32 cellular contexts compared by ENCODE assay signal in genomic region chr12:92022093-92022492, GRCh38.
"Had no signal": no experiment of that assay in that cellular context is flagged by ENCODE, and none has a peak within 500 bp of the region (broad histone marks: within the 10 kb centered on the region; RNA-seq: fewer than 3 reads in every experiment).

No MANE protein-coding gene starts in this region.

- H3K4me1 ChIP-seq: ascending aorta had no signal

- H3K27ac Mint-ChIP-seq: activated naive CD4-positive, alpha-beta T cell treated with anti-CD3 and anti-CD28 coated beads for 36 hours; activated naive CD8-positive, alpha-beta T cell treated with anti-CD3 and anti-CD28 coated beads for 36 hours; activated T-helper 1 cell treated with anti-CD3 and anti-CD28 coated beads, Interleukin-12 subunit alpha, Interleukin-12 subunit beta, Interleukin-2, Interleukin-4 antibody, amounts not matched to agents 30 ng/mL and 10 ng/mL and 1 ng/mL, durations not matched to agents 14 hours and 24 hours and 36 hours; effector memory CD8-positive, alpha-beta T cell; stimulated activated effector memory CD8-positive, alpha-beta T cell treated with anti-CD3 and anti-CD28 coated beads, Interleukin-12 subunit alpha, Interleukin-12 subunit beta, amount 100 ng/mL, for 72 hours had no signal

- H3K9me3 Mint-ChIP-seq: naive B cell; stimulated activated effector memory CD8-positive, alpha-beta T cell treated with anti-CD3 and anti-CD28 coated beads, Interleukin-12 subunit alpha, Interleukin-12 subunit beta, amount 100 ng/mL, for 72 hours had no signal

- H3K4me3 Mint-ChIP-seq: activated naive CD8-positive, alpha-beta T cell treated with anti-CD3 and anti-CD28 coated beads for 36 hours; activated T-helper 1 cell treated with anti-CD3 and anti-CD28 coated beads, Interleukin-12 subunit alpha, Interleukin-12 subunit beta, Interleukin-2, Interleukin-4 antibody, amounts not matched to agents 30 ng/mL and 10 ng/mL and 1 ng/mL, durations not matched to agents 14 hours and 24 hours and 36 hours; naive B cell; stimulated activated effector memory CD8-positive, alpha-beta T cell treated with anti-CD3 and anti-CD28 coated beads, Interleukin-12 subunit alpha, Interleukin-12 subunit beta, amount 100 ng/mL, for 72 hours; stimulated activated naive CD8-positive, alpha-beta T cell treated with anti-CD3 and anti-CD28 coated beads, Interleukin-15, Interleukin-2, amounts not matched to agents 100 ng/mL and 50 ng/mL, for 24 hours had no signal

- ATAC-seq: effector memory CD8-positive, alpha-beta T cell; gastroesophageal sphincter; left cardiac atrium; left ventricle myocardium superior; sciatic nerve; stimulated activated effector memory CD8-positive, alpha-beta T cell treated with anti-CD3 and anti-CD28 coated beads, Interleukin-12 subunit alpha, Interleukin-12 subunit beta, amount 100 ng/mL, for 72 hours; T-helper 17 cell had no signal

- H3K4me3 ChIP-seq: adrenal gland, ascending aorta, cardiac muscle cell, coronary artery, dorsolateral prefrontal cortex, gastroesophageal sphincter, hepatocyte, skin epidermis, thoracic aorta had no signal

- DNase-seq: activated CD4-positive, alpha-beta T cell treated with anti-CD3 and anti-CD28 coated beads for 4 hours; activated CD4-positive, alpha-beta T cell treated with anti-CD3 and anti-CD28 coated beads, Interleukin-2, amount 50 U/mL, for 48 hours; activated CD4-positive, CD25-positive, alpha-beta regulatory T cell; activated CD8-positive, alpha-beta memory T cell treated with anti-CD3 and anti-CD28 coated beads for 24 hours; activated effector memory CD4-positive, alpha-beta T cell treated with anti-CD3 and anti-CD28 coated beads, Interleukin-2, amount 50 U/mL, for 16 hours; activated naive CD4-positive, alpha-beta T cell treated with anti-CD3 and anti-CD28 coated beads for 36 hours; activated naive CD8-positive, alpha-beta T cell treated with anti-CD3 and anti-CD28 coated beads for 36 hours; adrenal gland; cerebellar nuclear complex; dorsolateral prefrontal cortex; effector memory CD8-positive, alpha-beta T cell; left cardiac atrium; left ventricle myocardium superior; naive B cell; stimulated activated CD4-positive, alpha-beta T cell treated with anti-CD3 and anti-CD28 coated beads, Interleukin-4, amount 100 ng/mL, for 24 hours; T-helper 17 cell; T1000; trophoblast cell had no signal

- FAIRE-seq: endothelial cell of umbilical vein, urothelium cell line had no signal

- H3K27me3 ChIP-seq: adrenal gland, ascending aorta, cardiac muscle cell, dorsolateral prefrontal cortex, gastroesophageal sphincter, hepatocyte had no signal

- H3K9me3 ChIP-seq: adrenal gland, ascending aorta, gastroesophageal sphincter, thoracic aorta had no signal

- H3K36me3 ChIP-seq: adrenal gland, ascending aorta, cardiac muscle cell, gastroesophageal sphincter, thoracic aorta had no signal

- H3K36me3 Mint-ChIP-seq: naive B cell; stimulated activated effector memory CD8-positive, alpha-beta T cell treated with anti-CD3 and anti-CD28 coated beads, Interleukin-12 subunit alpha, Interleukin-12 subunit beta, amount 100 ng/mL, for 72 hours had no signal

- H3K27me3 Mint-ChIP-seq: activated naive CD8-positive, alpha-beta T cell treated with anti-CD3 and anti-CD28 coated beads for 36 hours; brain; effector memory CD8-positive, alpha-beta T cell; naive B cell; stimulated activated naive CD8-positive, alpha-beta T cell treated with anti-CD3 and anti-CD28 coated beads, Interleukin-15, Interleukin-2, amounts not matched to agents 100 ng/mL and 50 ng/mL, for 24 hours; T-helper 17 cell had no signal

- H3K27ac ChIP-seq: adrenal gland, ascending aorta, coronary artery, gastroesophageal sphincter, hepatocyte, skin epidermis, thoracic aorta had no signal
